ENCODE assay signal across 18 cellular contexts in genomic region chr7:157044151-157044687, GRCh38. TPM values are rescaled to one million over a fixed set of nuclear protein-coding genes. Genes with fewer than 3 reads are reported as not detected.
"Had no signal": no experiment of that assay in that cellular context is flagged by ENCODE, and none has a peak within 500 bp of the region (broad histone marks: within the 10 kb centered on the region; RNA-seq: fewer than 3 reads in every experiment).

No MANE protein-coding gene starts in this region.

- H3K9me3 ChIP-seq: left ventricle myocardium inferior, mucosa of descending colon, tibial artery had no signal

- DNase-seq: activated B cell treated with CpG ODN at 0.5 μM for 24 hours; activated CD4-positive, alpha-beta T cell treated with anti-CD3 and anti-CD28 coated beads, Interleukin-2, amount 10 ng/mL, durations not matched to agents 24 days and 14 days; activated CD8-positive, alpha-beta memory T cell treated with anti-CD3 and anti-CD28 coated beads, Interleukin-2, amount 50 U/mL, for 4 hours; activated naive CD8-positive, alpha-beta T cell treated with anti-CD3 and anti-CD28 coated beads for 36 hours; aorta; dorsolateral prefrontal cortex; endodermal cell; kidney; left ventricle myocardium inferior; mucosa of descending colon; naive thymus-derived CD4-positive, alpha-beta T cell; posterior cingulate gyrus; stimulated activated CD4-positive, alpha-beta T cell treated with anti-CD3 and anti-CD28 coated beads, Interleukin-4, amount 100 ng/mL, for 24 hours; stimulated activated naive CD4-positive, alpha-beta T cell had no signal

- H3K36me3 ChIP-seq: left ventricle myocardium inferior, tibial artery had no signal

- H3K27ac ChIP-seq: dorsolateral prefrontal cortex, hepatocyte, left ventricle myocardium inferior, tibial artery had no signal

- H3K4me3 ChIP-seq: dorsolateral prefrontal cortex, hepatocyte, left ventricle myocardium inferior, mucosa of descending colon, skin epidermis, tibial artery had no signal

- H3K27me3 ChIP-seq: hepatocyte had no signal

- H3K4me1 ChIP-seq: left ventricle myocardium inferior, tibial artery had no signal

- ATAC-seq: activated CD8-positive, alpha-beta T cell treated with anti-CD3 and anti-CD28 coated beads, Interleukin-2, amount 10 ng/mL, durations not matched to agents 7 days and 5 days; mucosa of descending colon; naive thymus-derived CD4-positive, alpha-beta T cell had no signal

RNA-seq across cellular contexts. Expression of gene MNX1, which starts 33.8 kb away (rescaled TPM):
- total RNA-seq: activated B cell treated with CpG ODN at 0.5 μM for 24 hours; activated CD4-positive, alpha-beta T cell treated with anti-CD3 and anti-CD28 coated beads, Interleukin-2, amount 10 ng/mL, durations not matched to agents 24 days and 14 days; activated CD8-positive, alpha-beta T cell treated with anti-CD3 and anti-CD28 coated beads, Interleukin-2, amount 10 ng/mL, durations not matched to agents 7 days and 5 days; activated naive CD8-positive, alpha-beta T cell treated with anti-CD3 and anti-CD28 coated beads for 36 hours; aorta; dorsolateral prefrontal cortex; left ventricle myocardium inferior; naive thymus-derived CD4-positive, alpha-beta T cell had no signal
